ENCODE assay signal across 9 cellular contexts in genomic region chr19:45514376-45515051, GRCh38. TPM values are rescaled to one million over a fixed set of nuclear protein-coding genes. Genes with fewer than 3 reads are reported as not detected.
DNase-seq lines count a peak whose midpoint lies in the region; ATAC-seq and TF ChIP-seq lines count a peak whose summit lies in the region.
"Had no signal": no experiment of that assay in that cellular context is flagged by ENCODE, and none has a peak within 500 bp of the region (broad histone marks: within the 10 kb centered on the region; RNA-seq: fewer than 3 reads in every experiment).

No MANE protein-coding gene starts in this region.

- intact Hi-C loops in dendritic cell treated with granulocyte-macrophage colony-stimulating factor and Interleukin-4, amounts not matched to agents 40 ng/mL and 50 ng/mL, for 4 days (cut with micrococcal nuclease), result loop anchor here (1.0 kb wide), 1 partner anchor 9 kb away; no protein-coding TSS in a partner anchor

- no peaks in the 10 kb centered on the region for H3K9me3 Mint-ChIP-seq in CD4-positive, CD25-positive, alpha-beta regulatory T cell
- H3K9me3 Mint-ChIP-seq in dendritic cell treated with granulocyte-macrophage colony-stimulating factor and Interleukin-4, amounts not matched to agents 40 ng/mL and 50 ng/mL, for 4 days, result no peaks in the 10 kb centered on the region
- H3K9me3 Mint-ChIP-seq in natural killer cell treated with Interleukin-12 subunit alpha and Interleukin-12 subunit beta and Interleukin-15 and Interleukin-18, amount 100 ng/mL, for 72 hours, result no peaks in the 10 kb centered on the region

- peak overlapping the region; percentile 59 for H3K4me2 ChIP-seq in Loucy (ENCODE audit: low read depth, low read length, poor library complexity, severe bottlenecking)

- peak overlapping the region; percentile 40 to 91 (median 91) for H3K27ac Mint-ChIP-seq in CD4-positive, CD25-positive, alpha-beta regulatory T cell
- H3K27ac Mint-ChIP-seq in dendritic cell treated with granulocyte-macrophage colony-stimulating factor and Interleukin-4, amounts not matched to agents 40 ng/mL and 50 ng/mL, for 4 days, result peak overlapping the region; percentile 94
- H3K27ac Mint-ChIP-seq in natural killer cell treated with Interleukin-12 subunit alpha and Interleukin-12 subunit beta and Interleukin-15 and Interleukin-18, amount 100 ng/mL, for 72 hours, result peak overlapping the region; percentile 93 to 96

- no peak overlapping the region for H2AFZ ChIP-seq in Loucy (ENCODE audit: low read length)

- H3F3A ChIP-seq in Loucy (ENCODE audit: low read depth), result no peaks in the 10 kb centered on the region

- no peaks in the 10 kb centered on the region for H3K9me2 ChIP-seq in Loucy (replicated peaks; ENCODE audit: low read depth, low read length)

- H3K36me3 Mint-ChIP-seq in CD4-positive, CD25-positive, alpha-beta regulatory T cell, result peaks cover 8% of the 10 kb centered on the region
- peaks cover 92% of the 10 kb centered on the region for H3K36me3 Mint-ChIP-seq in dendritic cell treated with granulocyte-macrophage colony-stimulating factor and Interleukin-4, amounts not matched to agents 40 ng/mL and 50 ng/mL, for 4 days (ENCODE audit: low read depth)
- peaks cover 28% of the 10 kb centered on the region for H3K36me3 Mint-ChIP-seq in natural killer cell treated with Interleukin-12 subunit alpha and Interleukin-12 subunit beta and Interleukin-15 and Interleukin-18, amount 100 ng/mL, for 72 hours

- peaks cover 60% of the 10 kb centered on the region for H3K4me1 ChIP-seq in CD4-positive, CD25-positive, alpha-beta regulatory T cell (ENCODE audit: control insufficient read depth, insufficient read depth, low read length, poor library complexity, severe bottlenecking)
- peaks cover 45% of the 10 kb centered on the region for H3K4me1 ChIP-seq in Loucy (ENCODE audit: insufficient read depth, low read length, poor library complexity, severe bottlenecking)

- peak overlapping the region in 3 of 4 donors; percentile 44 to 66 (median 66) for H3K4me3 Mint-ChIP-seq in CD4-positive, CD25-positive, alpha-beta regulatory T cell
- H3K4me3 Mint-ChIP-seq in dendritic cell treated with granulocyte-macrophage colony-stimulating factor and Interleukin-4, amounts not matched to agents 40 ng/mL and 50 ng/mL, for 4 days, result peak overlapping the region; percentile 76
- peak overlapping the region; percentile 83 for H3K4me3 Mint-ChIP-seq in natural killer cell treated with Interleukin-12 subunit alpha and Interleukin-12 subunit beta and Interleukin-15 and Interleukin-18, amount 100 ng/mL, for 72 hours

- TF ChIP-seq CTCF in Loucy (conservative IDR thresholded peaks at IDR 0.05; ENCODE audit: low read length), result no peak

- no peak for ATAC-seq in CD4-positive, CD25-positive, alpha-beta regulatory T cell (ENCODE audit: low read depth in 2 of 2)
- ATAC-seq in natural killer cell treated with Interleukin-12 subunit alpha and Interleukin-12 subunit beta and Interleukin-15 and Interleukin-18, amount 100 ng/mL, for 72 hours, result peak; percentile 34 to 54
- no peak for ATAC-seq in HG03280 (IDR thresholded peaks at IDR 0.05; ENCODE audit: unreplicated experiment)
- ATAC-seq in HG03439 (IDR thresholded peaks at IDR 0.05; ENCODE audit: unreplicated experiment), result no peak

- no peak overlapping the region for H3K4me3 ChIP-seq in CD4-positive, CD25-positive, alpha-beta regulatory T cell (ENCODE audit: low read depth, low read length)
- H3K4me3 ChIP-seq in Loucy (ENCODE audit: low read length, poor library complexity, severe bottlenecking), result peak overlapping the region; percentile 16

- peak overlapping the region; percentile 43 for H3K9ac ChIP-seq in Loucy (ENCODE audit: low read depth, low read length, poor library complexity, severe bottlenecking)

- DNase-seq in CD4-positive, CD25-positive, alpha-beta regulatory T cell, result no peak
- DNase-seq in natural killer cell treated with Interleukin-12 subunit alpha and Interleukin-12 subunit beta and Interleukin-15 and Interleukin-18, amount 100 ng/mL, for 72 hours (ENCODE audit: low spot score), result no peak
- DNase-seq in NCI-H446 (lab: John Stamatoyannopoulos, UW) (no peak), caudate nucleus (lab: John Stamatoyannopoulos, UW) (no peak)
- DNase-seq: GOT3 had no signal

- peaks cover 81% of the 10 kb centered on the region for H3K79me2 ChIP-seq in Loucy (ENCODE audit: insufficient read depth, low read length)

- no peaks in the 10 kb centered on the region for H3K9me3 ChIP-seq in CD4-positive, CD25-positive, alpha-beta regulatory T cell (ENCODE audit: control insufficient read depth in 2 of 2, low read length in 2 of 2)
- no peaks in the 10 kb centered on the region for H3K9me3 ChIP-seq in Loucy (ENCODE audit: insufficient read depth, low read depth, low read length)

- no peaks in the 10 kb centered on the region for H3K27me3 ChIP-seq in CD4-positive, CD25-positive, alpha-beta regulatory T cell (ENCODE audit: control insufficient read depth, insufficient read depth, low read length)
- no peaks in the 10 kb centered on the region for H3K27me3 ChIP-seq in Loucy (ENCODE audit: insufficient read depth, low read length, poor library complexity, severe bottlenecking)

- peak overlapping the region; percentile 76 for H3K27ac ChIP-seq in CD4-positive, CD25-positive, alpha-beta regulatory T cell (ENCODE audit: insufficient read depth, low read length, poor library complexity, severe bottlenecking)
- H3K27ac ChIP-seq in caudate nucleus (ENCODE audit: low read depth, low read length), result no peak overlapping the region

- H4K20me1 ChIP-seq in Loucy (ENCODE audit: insufficient read depth, low read length, poor library complexity, severe bottlenecking), result peaks cover 69% of the 10 kb centered on the region

- H3K4me1 Mint-ChIP-seq in CD4-positive, CD25-positive, alpha-beta regulatory T cell, result peaks cover 0 to 71% (median 34%) of the 10 kb centered on the region in 4 donors
- H3K4me1 Mint-ChIP-seq in dendritic cell treated with granulocyte-macrophage colony-stimulating factor and Interleukin-4, amounts not matched to agents 40 ng/mL and 50 ng/mL, for 4 days (ENCODE audit: low read depth), result peaks cover 92% of the 10 kb centered on the region
- H3K4me1 Mint-ChIP-seq in natural killer cell treated with Interleukin-12 subunit alpha and Interleukin-12 subunit beta and Interleukin-15 and Interleukin-18, amount 100 ng/mL, for 72 hours (ENCODE audit: low read depth in 2 of 2), result peaks cover 54 to 65% of the 10 kb centered on the region in 2 donors

- H3K27me3 Mint-ChIP-seq in CD4-positive, CD25-positive, alpha-beta regulatory T cell, result no peaks in the 10 kb centered on the region
- H3K27me3 Mint-ChIP-seq in dendritic cell treated with granulocyte-macrophage colony-stimulating factor and Interleukin-4, amounts not matched to agents 40 ng/mL and 50 ng/mL, for 4 days, result no peaks in the 10 kb centered on the region
- H3K27me3 Mint-ChIP-seq in natural killer cell treated with Interleukin-12 subunit alpha and Interleukin-12 subunit beta and Interleukin-15 and Interleukin-18, amount 100 ng/mL, for 72 hours, result no peaks in the 10 kb centered on the region

- H3K36me3 ChIP-seq in CD4-positive, CD25-positive, alpha-beta regulatory T cell (ENCODE audit: control insufficient read depth, insufficient read depth, low read length), result peaks cover 18% of the 10 kb centered on the region
- H3K36me3 ChIP-seq in Loucy (ENCODE audit: insufficient read depth, low read length), result peaks cover 42% of the 10 kb centered on the region; the same call in 1 of the 2 replicates

RNA-seq across cellular contexts. Expression of gene VASP, which starts 7.2 kb away (rescaled TPM):
- 115 TPM for total RNA-seq in CD4-positive, CD25-positive, alpha-beta regulatory T cell
- 10 to 100 TPM; 40.3 to 53.2 (median 50.4) TPM for polyA plus RNA-seq in CD4-positive, CD25-positive, alpha-beta regulatory T cell
- 100 to 1,000 TPM; 447 to 589 TPM for total RNA-seq in natural killer cell treated with Interleukin-12 subunit alpha and Interleukin-12 subunit beta and Interleukin-15 and Interleukin-18, amount 100 ng/mL, for 72 hours

RNA-seq across cellular contexts. Expression of gene PPM1N, which starts 16.3 kb away (rescaled TPM):
- 2.3 TPM for total RNA-seq in CD4-positive, CD25-positive, alpha-beta regulatory T cell
- 1 to 10 TPM; 2.5 to 6.7 (median 3.7) TPM for polyA plus RNA-seq in CD4-positive, CD25-positive, alpha-beta regulatory T cell
- 1 to 10 TPM; 3.2 to 3.6 TPM for total RNA-seq in natural killer cell treated with Interleukin-12 subunit alpha and Interleukin-12 subunit beta and Interleukin-15 and Interleukin-18, amount 100 ng/mL, for 72 hours

RNA-seq across cellular contexts. Expression of gene RTN2, which starts 17.7 kb away (rescaled TPM):
- 1.5 TPM for total RNA-seq in CD4-positive, CD25-positive, alpha-beta regulatory T cell
- polyA plus RNA-seq in CD4-positive, CD25-positive, alpha-beta regulatory T cell, result under 1 TPM; 0.09 to 0.88 (median 0.28) TPM
- total RNA-seq in natural killer cell treated with Interleukin-12 subunit alpha and Interleukin-12 subunit beta and Interleukin-15 and Interleukin-18, amount 100 ng/mL, for 72 hours, result 1 to 10 TPM; 5.9 to 7.8 TPM

RNA-seq across cellular contexts. Expression of gene FOSB, which starts 46.7 kb away (rescaled TPM):
- total RNA-seq in CD4-positive, CD25-positive, alpha-beta regulatory T cell, result 731 TPM
- 10 to 100 TPM in 2 of 4 donors, 1 to 10 TPM in 2; 5.2 to 12.7 (median 9.6) TPM for polyA plus RNA-seq in CD4-positive, CD25-positive, alpha-beta regulatory T cell
- total RNA-seq in natural killer cell treated with Interleukin-12 subunit alpha and Interleukin-12 subunit beta and Interleukin-15 and Interleukin-18, amount 100 ng/mL, for 72 hours, result 10 to 100 TPM; 16.3 to 18.0 TPM

Comparison
In these comparisons a context has a peak if more than half of its experiments do, and no peak if none do; other contexts are left out.
1. ATAC-seq: peak in natural killer cell treated with Interleukin-12 subunit alpha and Interleukin-12 subunit beta and Interleukin-15 and Interleukin-18, amount 100 ng/mL, for 72 hours (2 of 2); none in CD4-positive, CD25-positive, alpha-beta regulatory T cell (0 of 2), HG03280 (single experiment) and HG03439 (single experiment).
2. Peak in every context shown above with its lines, with median percentiles within 50 percentile points of each other: H3K27ac Mint-ChIP-seq and H3K4me3 Mint-ChIP-seq.